ENCODE assay signal across 8 cellular contexts in genomic region chr14:88553886-88554457, GRCh38. TPM values are rescaled to one million over a fixed set of nuclear protein-coding genes. Genes with fewer than 3 reads are reported as not detected.
DNase-seq lines count a peak whose midpoint lies in the region; ATAC-seq and TF ChIP-seq lines count a peak whose summit lies in the region.

No MANE protein-coding gene starts in this region.

- H3K4me2 ChIP-seq in GM23338 (peak overlapping the region; percentile 88), SU-DHL-6 (ENCODE audit: low read depth, low read length, poor library complexity, severe bottlenecking) (peak overlapping the region; percentile 75)

- H3K4me1 ChIP-seq in GM23338 (ENCODE audit: insufficient read depth), result peaks cover 26% of the 10 kb centered on the region

- peak overlapping the region; percentile 45; the same call in 1 of the 2 replicates for H3K9ac ChIP-seq in SU-DHL-6 (ENCODE audit: low read length)

- peak overlapping the region; percentile 98 for H2AFZ ChIP-seq in GM23338
- H2AFZ ChIP-seq in SU-DHL-6 (ENCODE audit: low read depth, low read length, severe bottlenecking), result no peak overlapping the region

- H4K20me1 ChIP-seq in GM23338 (replicated peaks; ENCODE audit: insufficient read depth), result no peaks in the 10 kb centered on the region
- no peaks in the 10 kb centered on the region for H4K20me1 ChIP-seq in SU-DHL-6 (ENCODE audit: low read depth, low read length)

- H3K36me3 ChIP-seq in GM23338 (ENCODE audit: insufficient read depth), result 0 out of 2 replicates have a peak, but pooled peaks cover 3% of the 10 kb centered on the region
- no peaks in the 10 kb centered on the region for H3K36me3 ChIP-seq in SU-DHL-6 (ENCODE audit: low read length)

- peaks cover 15% of the 10 kb centered on the region for H3K27me3 Mint-ChIP-seq in GM23338 (ENCODE audit: insufficient read depth, low read depth, poor library complexity)

- H3F3A ChIP-seq in GM23338 (replicated peaks; ENCODE audit: low read depth), result 0 out of 2 replicates have a peak, but pooled peaks cover 3% of the 10 kb centered on the region
- no peaks in the 10 kb centered on the region for H3F3A ChIP-seq in SU-DHL-6 (ENCODE audit: insufficient read depth)

- peak overlapping the region; percentile 87 for H3K27ac Mint-ChIP-seq in GM23338

- CTCF ChIA-PET in HEK293T (lab: Yijun Ruan, JAX), result no interaction called here

- H3K9me3 ChIP-seq in SU-DHL-6 (ENCODE audit: insufficient read depth, low read length), result no peaks in the 10 kb centered on the region

- ATAC-seq in GM23338, result no peak
- ATAC-seq in HG03469 (IDR thresholded peaks at IDR 0.05; ENCODE audit: unreplicated experiment), result no peak
- ATAC-seq in GM21576 (IDR thresholded peaks at IDR 0.05; ENCODE audit: unreplicated experiment), result no peak

- no peak for TF ChIP-seq CTCF in GM23338 (conservative IDR thresholded peaks at IDR 0.05; ENCODE audit: low read depth in 2 of 2)
- no peak for TF ChIP-seq CTCF in SU-DHL-6 (IDR thresholded peaks at IDR 0.05; ENCODE audit: insufficient read depth, low read length, poor library complexity, severe bottlenecking)

- H3K4me3 ChIP-seq in GM23338 (peak overlapping the region; percentile 89), SU-DHL-6 (ENCODE audit: insufficient read depth, low read length, poor library complexity, severe bottlenecking) (peak overlapping the region; percentile 66)

- peaks cover 25% of the 10 kb centered on the region for H3K4me1 Mint-ChIP-seq in GM23338

- peak overlapping the region; percentile 47; the same call in 1 of the 2 replicates for H3K27ac ChIP-seq in GM23338 (ENCODE audit: low read depth)
- no peak overlapping the region for H3K27ac ChIP-seq in SU-DHL-6 (ENCODE audit: low read depth, low read length)

- no peaks in the 10 kb centered on the region for H3K9me2 ChIP-seq in GM23338 (ENCODE audit: insufficient read depth)
- H3K9me2 ChIP-seq in SU-DHL-6 (replicated peaks; ENCODE audit: insufficient read depth, low read length), result no peaks in the 10 kb centered on the region

- H3K79me2 ChIP-seq in GM23338 (replicated peaks; ENCODE audit: insufficient read depth) (peaks cover 20% of the 10 kb centered on the region), SU-DHL-6 (ENCODE audit: insufficient read depth, low read length) (no peaks in the 10 kb centered on the region)

- DNase-seq in GM23338 (ENCODE audit: low spot score) (peak; percentile 15), fibroblast of peridontal ligament (ENCODE audit: extremely low read depth) (peak; percentile 45), pons (ENCODE audit: low spot score) (peak; percentile 51), HEK293T (ENCODE audit: extremely low spot score) (no peak)
- DNase-seq in stimulated activated naive CD4-positive, alpha-beta T cell treated with Interleukin-2 at 50 U/mL for 16 hours (lab: John Stamatoyannopoulos, UW), result no peak

- no peaks in the 10 kb centered on the region for H3K9me3 Mint-ChIP-seq in GM23338

- H3K27me3 ChIP-seq in GM23338 (ENCODE audit: insufficient read depth) (peaks cover 19% of the 10 kb centered on the region), SU-DHL-6 (ENCODE audit: low read length) (no peaks in the 10 kb centered on the region)

- POLR2A ChIA-PET in HEK293T (lab: Yijun Ruan, JAX), result interaction anchor here (0.9 kb wide), 1 partner anchor 9 kb away, joined by 4 read pairs; the partner anchor contains the start of gene ZC3H14

- H3K4me3 Mint-ChIP-seq in GM23338, result peak overlapping the region; percentile 94

- H3K36me3 Mint-ChIP-seq in GM23338 (ENCODE audit: low read depth), result peaks cover 1% of the 10 kb centered on the region; the same call in 2 of the 3 replicates

TF ChIP-seq in GM23338, 12 proteins besides CTCF, POLR2A, EP300 and RAD21 (continues in another document):
- no peak for TF ChIP-seq POLR2AphosphoS5 (IDR thresholded peaks at IDR 0.05; ENCODE audit: low read depth)

TF ChIP-seq in HEK293T, 16 proteins besides CTCF, POLR2A, EP300 and RAD21:
- TF ChIP-seq SP1 (IDR thresholded peaks at IDR 0.05), result no peak

RNA-seq across cellular contexts. Expression of gene PTPN21, which starts 0.8 kb away (rescaled TPM):
- 5.2 and 5.6 TPM in 2 replicates for total RNA-seq in GM23338 (2014; rRNA removed; shearing (Covaris generic))
- polyA plus RNA-seq in GM23338 (2016; fragmentation: Nextera tagmentation; extraction: Ambion mirVana), result 2.3 and 2.7 TPM in 2 replicates

RNA-seq across cellular contexts. Expression of gene ZC3H14, which starts 8.9 kb away (rescaled TPM):
- 80.3 and 87.9 TPM in 2 replicates for total RNA-seq in GM23338 (2014; rRNA removed; shearing (Covaris generic))
- 55.8 and 63.2 TPM in 2 replicates for polyA plus RNA-seq in GM23338 (2016; fragmentation: Nextera tagmentation; extraction: Ambion mirVana)

Comparison
In these comparisons a context has a peak if more than half of its experiments do, and no peak if none do; other contexts are left out.
1. DNase-seq: peak in GM23338 (single experiment), fibroblast of peridontal ligament (single experiment) and pons (single experiment); none in stimulated activated naive CD4-positive, alpha-beta T cell treated with Interleukin-2 at 50 U/mL for 16 hours (single experiment) and HEK293T (single experiment).